8 cellular contexts compared by ENCODE assay signal in genomic region chr17:46851029-46851741, GRCh38. TPM values are rescaled to one million over a fixed set of nuclear protein-coding genes. Genes with fewer than 3 reads are reported as not detected.
A peak's percentile ranks its signal among the peaks of the same experiment; 100 is the strongest.
DNase-seq lines count a peak whose midpoint lies in the region; ATAC-seq, FAIRE-seq and TF ChIP-seq lines count a peak whose summit lies in the region.

Gene WNT9B, plus strand, starts transcription at chr17:46851583. Its CDS starts 56 bp downstream, at chr17:46851639.

- no peak within 1 kb of the TSS for H3K4me2 ChIP-seq in K562 (ENCODE audit: insufficient read depth, low read length)

- H3K9me3 ChIP-seq in K562 (replicated peaks; ENCODE audit: control insufficient read depth, insufficient read depth, low read depth, low read length) = no peaks in the 10 kb centered on the region
- H3K9me3 ChIP-seq in suprapubic skin = no peaks in the 10 kb centered on the region

- FAIRE-seq in K562 (lab: Jason Lieb, UNC) = no peak

- peak in 2 of 3 experiments; percentile 24 to 36; a peak in 2 of 6 replicates for TF ChIP-seq CTCF in K562 (IDR thresholded peaks at IDR 0.05 in 2 of 3, conservative IDR thresholded peaks at IDR 0.05 in 1 of 3; ENCODE audit: insufficient read depth in 2 of 3, low read depth in 1 of 3, low read length in 3 of 3)
- no peak for TF ChIP-seq CTCF in suprapubic skin (IDR thresholded peaks at IDR 0.05)

- no peaks in the 10 kb centered on the region for H3K79me2 ChIP-seq in K562 (ENCODE audit: control insufficient read depth, insufficient read depth, low read length)

- H3K4me3 ChIP-seq in K562 (peak within 1 kb of the TSS; percentile 28), suprapubic skin (peak within 1 kb of the TSS; percentile 52)

- H3K27ac ChIP-seq in K562 (ENCODE audit: extremely low read depth, low read depth, low read length) = no peak within 1 kb of the TSS
- no peak within 1 kb of the TSS for H3K27ac ChIP-seq in suprapubic skin

- intact Hi-C loops in K562 (cut with micrococcal nuclease) = no loop called here
- intact Hi-C loops in left colon (cut with DNase I, micrococcal nuclease) = no loop called here

- no TSS peak for BruUV-seq in K562 (replicated peaks; lab: Mats Ljungman, UMichigan)

- no peak within 1 kb of the TSS for H2AFZ ChIP-seq in K562 (ENCODE audit: low read depth, low read length)

- H3K36me3 ChIP-seq in K562 (ENCODE audit: control insufficient read depth, insufficient read depth, low read length) (no peaks in the 10 kb centered on the region), suprapubic skin (no peaks in the 10 kb centered on the region)

- no peaks in the 10 kb centered on the region for H3K9me1 ChIP-seq in K562 (ENCODE audit: control insufficient read depth, insufficient read depth, low read length)

- TF ChIP-seq POLR2A in K562 (conservative IDR thresholded peaks at IDR 0.05) (no peak), suprapubic skin (IDR thresholded peaks at IDR 0.05) (no peak)

- POLR2A ChIA-PET in K562 (lab: Yijun Ruan, JAX) = no interaction called here

- peaks cover 0 to 16% of the 10 kb centered on the region in 2 experiments; a peak in 2 of 5 replicates for H3K4me1 ChIP-seq in K562 (replicated peaks in 1 of 2; ENCODE audit: control insufficient read depth in 2 of 2, insufficient read depth in 2 of 2, low read length in 2 of 2)
- peaks cover 14% of the 10 kb centered on the region for H3K4me1 ChIP-seq in suprapubic skin

- TF ChIP-seq EP300 in K562 (IDR thresholded peaks at IDR 0.05; ENCODE audit: low read length) (no peak), suprapubic skin (IDR thresholded peaks at IDR 0.05) (no peak)

- CTCF ChIA-PET in K562 (lab: Yijun Ruan, JAX; ENCODE audit: low intra/inter-chr PET ratio) = interaction anchor here (0.6 kb wide), 1 partner anchor 63 kb away, joined by 3 read pairs; no protein-coding TSS in a partner anchor

- WGBS in K562 (ENCODE audit: insufficient coverage, low coverage, missing lambda C conversion rate) = under 1% methylated on average over 37 of the region's 75 CpGs
- WGBS in suprapubic skin = 1% methylated on average over 25 of the region's 75 CpGs

- TF ChIP-seq RAD21 in K562 (CRISPR knock-in tag; conservative IDR thresholded peaks at IDR 0.05 in 1 of 2, IDR thresholded peaks at IDR 0.05 in 1 of 2) = no peak

- H3K9ac ChIP-seq in K562 (ENCODE audit: insufficient read depth in 1 of 2, low read depth in 2 of 2, low read length in 2 of 2) = peak within 1 kb of the TSS in 1 of 2 experiments; percentile 56; a peak in 1 of 4 replicates

- ATAC-seq in K562 = peak; percentile 88
- peak; percentile 95 for ATAC-seq in left colon
- no peak for ATAC-seq in HG02852 (IDR thresholded peaks at IDR 0.05; ENCODE audit: unreplicated experiment)
- ATAC-seq in HG03469 (IDR thresholded peaks at IDR 0.05; ENCODE audit: unreplicated experiment) = no peak

- DNase-seq in COLO668 (lab: John Stamatoyannopoulos, UW; ENCODE audit: unreplicated experiment) (peak; percentile 26), NCI-H1105 treated with DMSO at 0.1 percent for 48 hours (lab: John Stamatoyannopoulos, UW) (peak; percentile 64), K562 (ENCODE audit: extremely low read depth in 1 of 4, low spot score in 3 of 4) (peak; percentile 65 to 93 (median 86)), left colon (peak; percentile 50 to 76), suprapubic skin (ENCODE audit: low spot score in 2 of 2) (no peak), NCI-H1694 treated with DMSO at 0.1 percent for 48 hours (lab: John Stamatoyannopoulos, UW) (no peak)

- 0 out of 2 replicates have a peak, but pooled peaks cover 14% of the 10 kb centered on the region for H4K20me1 ChIP-seq in K562 (replicated peaks; ENCODE audit: control insufficient read depth, insufficient read depth, low read length)

- H3K27me3 ChIP-seq in K562 (ENCODE audit: control insufficient read depth in 2 of 2, insufficient read depth in 2 of 2, low read length in 2 of 2) (peaks cover 13 to 37% of the 10 kb centered on the region in 2 experiments), suprapubic skin (peaks cover 60% of the 10 kb centered on the region)

- in situ Hi-C loops in K562 (cut with MboI) = no loop called here

TF ChIP-seq in K562, 482 proteins besides CTCF, POLR2A, EP300 and RAD21 (continues in another document):
- TF ChIP-seq CTCFL (IDR thresholded peaks at IDR 0.05; ENCODE audit: borderline replicate concordance, insufficient read depth, low read depth, low read length, poor library complexity, severe bottlenecking) (peak; percentile 30), UBTF (IDR thresholded peaks at IDR 0.05; ENCODE audit: borderline replicate concordance in 1 of 2, low read depth in 2 of 2, low read length in 2 of 2) (0 out of 4 replicates have a peak, but pooled peaks of 1 of the 2 experiments have one; percentile 26), SAFB (IDR thresholded peaks at IDR 0.05; ENCODE audit: borderline replicate concordance, low read depth, low read length) (0 out of 2 replicates have a peak, but pooled peaks have one; percentile 54), NONO (IDR thresholded peaks at IDR 0.05; ENCODE audit: low read depth in 2 of 2, low read length in 1 of 2) (peak in 1 of 2 experiments; percentile 24; a peak in 1 of 4 replicates), ZNF263 (CRISPR knock-in tag; IDR thresholded peaks at IDR 0.05; ENCODE audit: borderline replicate concordance) (peak; percentile 66; the same call in 1 of the 2 replicates), VEZF1 (CRISPR knock-in tag; IDR thresholded peaks at IDR 0.05) (peak; percentile 67), ZNF324 (CRISPR knock-in tag; IDR thresholded peaks at IDR 0.05) (no peak)

RNA-seq across cellular contexts. Expression of gene WNT9B, which starts in this region (rescaled TPM):
- not detected in 2 replicates for total RNA-seq in K562 (2011; cell fraction: chromatin; rRNA removed; ENCODE audit: low replicate concordance)
- not detected in 2 replicates for total RNA-seq in K562 (2011; cell fraction: nucleolus; rRNA removed)
- not detected in 2 replicates for total RNA-seq in K562 (2011; cell fraction: nucleoplasm; rRNA removed)
- total RNA-seq in K562 (2014; rRNA removed) (not detected in 2 replicates), K562 (2014; rRNA removed; fragmentation: Illumina TruSeq; extraction: Trizol) (not detected in 2 replicates), K562 (2015; rRNA removed; fragmentation: Illumina TruSeq; extraction: Trizol) (not detected in 2 replicates), K562 (2021) (not detected in 2 replicates), left colon (not detected), suprapubic skin (1 to 10 TPM; 3.6 to 8.3 (median 4.5) TPM)
- polyA plus RNA-seq in K562 (2011; rRNA removed) (not detected in 2 replicates), K562 (2014; fragmentation: Illumina TruSeq; extraction: Trizol) (not detected in 2 replicates), K562 (2014; fragmentation: Nextera tagmentation; extraction: Ambion mirVana) (not detected), K562 (2014; rRNA removed) (not detected in 2 replicates)
- not detected in 2 replicates for polyA plus RNA-seq in K562 (2011; cell fraction: cytosol; rRNA removed)
- not detected in 2 replicates for polyA plus RNA-seq in K562 (2011; cell fraction: nucleus; rRNA removed)
- not detected in 2 replicates for polyA plus RNA-seq in K562 (2012)
- polyA minus RNA-seq in K562 (2011; rRNA and poly(A)+ RNA removed) = not detected in 2 replicates
- not detected in 2 replicates for polyA minus RNA-seq in K562 (2011; cell fraction: cytosol; rRNA and poly(A)+ RNA removed)
- not detected in 2 replicates for polyA minus RNA-seq in K562 (2011; cell fraction: nucleus; rRNA and poly(A)+ RNA removed)

Comparison
In these comparisons a context has a peak if more than half of its experiments do, and no peak if none do; other contexts are left out.
1. Peak in DNase-seq, ATAC-seq and H3K4me3 ChIP-seq in K562; RNA of the gene not detected or under 1 TPM.
2. Peak in DNase-seq and ATAC-seq in left colon; RNA of the gene not detected or under 1 TPM.
3. DNase-seq: peak in COLO668 (single experiment) and NCI-H1105 treated with DMSO at 0.1 percent for 48 hours (single experiment); none in suprapubic skin (0 of 2) and NCI-H1694 treated with DMSO at 0.1 percent for 48 hours (single experiment).
4. CTCF ChIP-seq: peak in K562 (2 of 3); none in suprapubic skin (0 of 2).